Comparison of ENCODE assay signal across 1 cellular context in the genomic region with DNA sequence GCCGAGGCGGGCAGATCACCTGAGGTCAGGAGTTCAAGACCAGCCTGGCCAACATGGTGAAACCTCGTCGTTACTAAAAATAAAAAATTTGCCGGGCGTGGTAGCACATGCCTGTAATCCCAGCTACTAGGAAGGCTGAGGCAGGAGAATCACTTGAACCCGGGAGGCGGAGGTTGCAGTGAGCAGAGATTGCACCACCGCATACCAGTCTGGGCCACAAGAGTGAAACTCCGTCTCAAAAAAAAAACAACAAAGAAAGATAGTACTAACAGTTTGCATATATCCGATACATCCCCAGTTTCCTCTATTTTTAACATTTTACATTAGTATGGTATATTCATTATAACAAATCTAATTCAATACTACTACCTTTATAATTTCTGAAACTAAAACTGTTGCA.
TF ChIP-seq lines count a peak whose summit lies in the region.

No MANE protein-coding gene starts in this region.

TF ChIP-seq in liver, 16 proteins besides CTCF, POLR2A, EP300 and RAD21:
- peak; percentile 24 to 62 for TF ChIP-seq RXRA (IDR thresholded peaks at IDR 0.05)
- peak in 1 of 2 donors; percentile 29 for TF ChIP-seq HNF4A (conservative IDR thresholded peaks at IDR 0.05)
